In genomic region chr12:117192057-117192456, GRCh38 we compare ENCODE assay signal across 13 cellular contexts. TPM values are rescaled to one million over a fixed set of nuclear protein-coding genes. Genes with fewer than 3 reads are reported as not detected.
DNase-seq lines count a peak whose midpoint lies in the region; ATAC-seq, FAIRE-seq and TF ChIP-seq lines count a peak whose summit lies in the region.
"Had no signal": no experiment of that assay in that cellular context is flagged by ENCODE, and none has a peak within 500 bp of the region (broad histone marks: within the 10 kb centered on the region; RNA-seq: fewer than 3 reads in every experiment).

No MANE protein-coding gene starts in this region.

- RAD21 ChIA-PET in HCT116 (lab: Charles Lee; ENCODE audit: low non-redundant PET in 1 of 2, low total read pairs in 2 of 2, uncharacterized antibody in 2 of 2, unreplicated experiment in 2 of 2), result no interaction called here

- no peak overlapping the region for H2BK12ac ChIP-seq in mesenchymal stem cell (ENCODE audit: low read length in 2 of 2)

- no peak overlapping the region for H3K18ac ChIP-seq in mesenchymal stem cell (ENCODE audit: low read depth in 1 of 2, low read length in 2 of 2)

- H3K4me3 ChIP-seq in HCT116 (replicated peaks in 1 of 2; ENCODE audit: low read depth in 1 of 2, low read length in 2 of 2), result no peak overlapping the region
- H3K4me3 ChIP-seq in body of pancreas, result no peak overlapping the region
- no peak overlapping the region for H3K4me3 ChIP-seq in mesenchymal stem cell (ENCODE audit: insufficient read depth in 1 of 2, low read depth in 1 of 2, low read length in 2 of 2)

- 0 out of 4 replicates have a peak, but pooled peaks cover 0 to 4% of the 10 kb centered on the region in 2 experiments for H3K36me3 ChIP-seq in HCT116 (ENCODE audit: control insufficient read depth in 1 of 2, insufficient read depth in 2 of 2, low read length in 2 of 2)
- H3K36me3 ChIP-seq in body of pancreas (replicated peaks in 1 of 2; ENCODE audit: insufficient read depth in 1 of 2, low read depth in 2 of 2), result no peaks in the 10 kb centered on the region
- no peaks in the 10 kb centered on the region for H3K36me3 ChIP-seq in mesenchymal stem cell (ENCODE audit: control insufficient read depth in 1 of 2, insufficient read depth in 2 of 2, low read depth in 1 of 2, low read length in 2 of 2)

- no peaks in the 10 kb centered on the region for H3K9me2 ChIP-seq in HCT116 (ENCODE audit: insufficient read depth)

- intact Hi-C loops in HCT116 (cut with micrococcal nuclease), result no loop called here
- intact Hi-C loops in body of pancreas (cut with DNase I), result no loop called here

- H3K27me3 ChIP-seq in HCT116 (ENCODE audit: insufficient read depth, low read length) (no peaks in the 10 kb centered on the region), body of pancreas (no peaks in the 10 kb centered on the region), mesenchymal stem cell (ENCODE audit: control insufficient read depth in 1 of 2, insufficient read depth in 1 of 2, low read length in 2 of 2) (peaks cover 3 to 15% of the 10 kb centered on the region in 2 experiments)

- H3K4me3 Mint-ChIP-seq in nephron, result peak overlapping the region; percentile 75 to 88 (median 76)

- BruUV-seq in HCT116 (replicated peaks; lab: Mats Ljungman, UMichigan), result no TSS peak

- H3K9ac ChIP-seq in HCT116 (ENCODE audit: low read length) (no peak overlapping the region), mesenchymal stem cell (ENCODE audit: low read length) (no peak overlapping the region)

- no peak for TF ChIP-seq CTCF in HCT116 (IDR thresholded peaks at IDR 0.05 in 2 of 3, conservative IDR thresholded peaks at IDR 0.05 in 1 of 3; ENCODE audit: borderline replicate concordance in 1 of 3, insufficient read depth in 1 of 3, low read depth in 2 of 3, low read length in 2 of 3)
- no peak for TF ChIP-seq CTCF in body of pancreas (IDR thresholded peaks at IDR 0.05)
- TF ChIP-seq CTCF in nephron (IDR thresholded peaks at IDR 0.05; ENCODE audit: unreplicated experiment in 3 of 3), result no peak

- no peak overlapping the region for H3K4ac ChIP-seq in mesenchymal stem cell (ENCODE audit: low read depth in 1 of 2, low read length in 2 of 2)

- no peak overlapping the region for H4K91ac ChIP-seq in mesenchymal stem cell (ENCODE audit: low read length)

- H3K9me3 ChIP-seq in HCT116 (ENCODE audit: control insufficient read depth in 1 of 2, insufficient read depth in 1 of 2, low read depth in 1 of 2, low read length in 2 of 2) (peaks cover 0 to 4% of the 10 kb centered on the region in 2 experiments; a peak in 1 of 4 replicates), body of pancreas (no peaks in the 10 kb centered on the region), mesenchymal stem cell (ENCODE audit: control insufficient read depth, low read length) (no peaks in the 10 kb centered on the region)

- H3K36me3 Mint-ChIP-seq in nephron (ENCODE audit: low read depth), result peaks cover 5% of the 10 kb centered on the region

- peaks cover 13% of the 10 kb centered on the region for H3K4me1 Mint-ChIP-seq in nephron

- no peak overlapping the region for H4K8ac ChIP-seq in mesenchymal stem cell (ENCODE audit: low read length)

- POLR2A ChIA-PET in HCT116 (lab: Charles Lee), result no interaction called here

- no peak overlapping the region for H2BK15ac ChIP-seq in mesenchymal stem cell (ENCODE audit: low read depth, poor library complexity, severe bottlenecking)

- peaks cover 17% of the 10 kb centered on the region for H3K27me3 Mint-ChIP-seq in nephron (ENCODE audit: low read depth)

- H3K9me3 Mint-ChIP-seq in nephron, result no peaks in the 10 kb centered on the region
- H3K9me3 Mint-ChIP-seq: activated B cell treated with CpG ODN at 0.5 μM for 24 hours had no signal

- CTCF ChIA-PET in HCT116 (lab: Charles Lee), result no interaction called here

- no peak overlapping the region for H2AK5ac ChIP-seq in mesenchymal stem cell (ENCODE audit: low read length, severe bottlenecking)

- no peak overlapping the region for H3K14ac ChIP-seq in mesenchymal stem cell (ENCODE audit: low read length in 2 of 2)

- H3K27ac ChIP-seq in HCT116 (ENCODE audit: low read depth, low read length), result no peak overlapping the region
- no peak overlapping the region for H3K27ac ChIP-seq in body of pancreas
- no peak overlapping the region for H3K27ac ChIP-seq in mesenchymal stem cell (ENCODE audit: low read length, poor library complexity, severe bottlenecking)

- H4K20me1 ChIP-seq in HCT116 (ENCODE audit: insufficient read depth), result no peaks in the 10 kb centered on the region

- H3K27ac Mint-ChIP-seq in nephron, result peak overlapping the region in 1 of 3 experiments; percentile 6
- H3K27ac Mint-ChIP-seq: activated B cell treated with CpG ODN at 0.5 μM for 24 hours had no signal

- H3K4me1 ChIP-seq in HCT116 (ENCODE audit: control insufficient read depth in 1 of 2, insufficient read depth in 2 of 2, low read length in 2 of 2) (peaks cover 13 to 33% of the 10 kb centered on the region in 2 experiments; a peak in 3 of 4 replicates), body of pancreas (peaks cover 17% of the 10 kb centered on the region), mesenchymal stem cell (ENCODE audit: control insufficient read depth, insufficient read depth, low read depth, low read length) (peaks cover 12% of the 10 kb centered on the region)

- H3K79me2 ChIP-seq in HCT116 (ENCODE audit: insufficient read depth, low read length), result peaks cover 25% of the 10 kb centered on the region

- 63 to 73% methylated on average over 2 of the region's 2 CpGs for WGBS in body of pancreas, 2 donors
- WGBS in mesenchymal stem cell, result 81% methylated on average over 1 of the region's 2 CpGs

- H3K79me1 ChIP-seq in mesenchymal stem cell (replicated peaks; ENCODE audit: low read length, poor library complexity, severe bottlenecking), result peaks cover 9% of the 10 kb centered on the region

- ATAC-seq in HCT116 (peak; percentile 38), body of pancreas (no peak)

- no peak for FAIRE-seq in frontal cortex (lab: Jason Lieb, UNC)

- TF ChIP-seq POLR2A in HCT116 (IDR thresholded peaks at IDR 0.05; ENCODE audit: borderline replicate concordance, extremely low read depth, insufficient read depth, insufficient read length) (no peak), body of pancreas (IDR thresholded peaks at IDR 0.05) (no peak)

- H2BK120ac ChIP-seq in mesenchymal stem cell (ENCODE audit: low read depth, low read length), result no peak overlapping the region

- H3K4me2 ChIP-seq in HCT116 (ENCODE audit: low read length) (peak overlapping the region; percentile 28), mesenchymal stem cell (ENCODE audit: low read length, poor library complexity, severe bottlenecking) (no peak overlapping the region)

- H2AFZ ChIP-seq in HCT116 (ENCODE audit: low read depth, low read length, poor library complexity, severe bottlenecking) (no peak overlapping the region), mesenchymal stem cell (ENCODE audit: low read depth, low read length) (no peak overlapping the region)

- H3K23ac ChIP-seq in mesenchymal stem cell (ENCODE audit: low read length in 2 of 2), result no peak overlapping the region

- DNase-seq in NCI-H82 (lab: John Stamatoyannopoulos, UW) (peak; percentile 24), NCI-H82 treated with DMSO at 0.1 percent for 48 hours (lab: John Stamatoyannopoulos, UW; ENCODE audit: unreplicated experiment) (no peak), HCT116 (ENCODE audit: low read depth, low spot score) (no peak), body of pancreas (peak in 3 of 4 donors; percentile 25 to 32 (median 28)), activated gamma-delta T cell (lab: John Stamatoyannopoulos, UW) (no peak), frontal cortex (ENCODE audit: low spot score in 2 of 2) (no peak), mesenchymal stem cell (no peak)
- DNase-seq: activated B cell treated with CpG ODN at 0.5 μM for 24 hours; activated effector memory CD4-positive, alpha-beta T cell treated with Interleukin-2 at 50 U/mL for 16 hours; cortex of kidney; kidney glomerular epithelial cell; stimulated activated CD4-positive, alpha-beta T cell treated with anti-CD3 and anti-CD28 coated beads, Interleukin-12 subunit alpha, Interleukin-12 subunit beta, amount 100 ng/mL, for 4 hours had no signal

- no peak for TF ChIP-seq RAD21 in HCT116 (IDR thresholded peaks at IDR 0.05; ENCODE audit: low read depth)

- H2BK5ac ChIP-seq in mesenchymal stem cell (ENCODE audit: low read depth, low read length, poor library complexity, severe bottlenecking), result no peak overlapping the region

TF ChIP-seq in HCT116, 20 proteins besides CTCF, POLR2A, EP300 and RAD21:
- no peak for TF ChIP-seq YY1 (IDR thresholded peaks at IDR 0.05; ENCODE audit: extremely low read depth, insufficient replicate concordance, low read depth, low read length)
- TF ChIP-seq JUND (IDR thresholded peaks at IDR 0.05), result no peak
- TF ChIP-seq TCF7L2 (IDR thresholded peaks at IDR 0.05; ENCODE audit: borderline replicate concordance, extremely low read depth, insufficient read depth, insufficient read length), result no peak
- no peak for TF ChIP-seq MAX (IDR thresholded peaks at IDR 0.05)
TF ChIP-seq in HCT116: peak in this region for 0.

RNA-seq across cellular contexts. Expression of gene FBXO21, which starts 1.8 kb away (rescaled TPM):
- total RNA-seq in HCT116 (2021; ENCODE audit: unreplicated experiment) (45.5 TPM), body of pancreas (10 to 100 TPM; 43.6 to 76.5 TPM), frontal cortex (158 TPM)
- 36.7 and 43.3 TPM in 2 replicates for polyA plus RNA-seq in HCT116 (2012)
- polyA plus RNA-seq in mesenchymal stem cell (2013, experiment 1 of 2), result 28.4 TPM
- 28.2 TPM for polyA plus RNA-seq in mesenchymal stem cell (2013, experiment 2 of 2)

Comparison
In these comparisons a context has a peak if more than half of its experiments do, and no peak if none do; other contexts are left out.
1. DNase-seq: peak in NCI-H82 (single experiment) and body of pancreas (3 of 4); none in NCI-H82 treated with DMSO at 0.1 percent for 48 hours (single experiment), HCT116 (single experiment), activated gamma-delta T cell (single experiment), frontal cortex (0 of 2) and mesenchymal stem cell (single experiment).